13 cellular contexts compared by ENCODE assay signal in the genomic region with DNA sequence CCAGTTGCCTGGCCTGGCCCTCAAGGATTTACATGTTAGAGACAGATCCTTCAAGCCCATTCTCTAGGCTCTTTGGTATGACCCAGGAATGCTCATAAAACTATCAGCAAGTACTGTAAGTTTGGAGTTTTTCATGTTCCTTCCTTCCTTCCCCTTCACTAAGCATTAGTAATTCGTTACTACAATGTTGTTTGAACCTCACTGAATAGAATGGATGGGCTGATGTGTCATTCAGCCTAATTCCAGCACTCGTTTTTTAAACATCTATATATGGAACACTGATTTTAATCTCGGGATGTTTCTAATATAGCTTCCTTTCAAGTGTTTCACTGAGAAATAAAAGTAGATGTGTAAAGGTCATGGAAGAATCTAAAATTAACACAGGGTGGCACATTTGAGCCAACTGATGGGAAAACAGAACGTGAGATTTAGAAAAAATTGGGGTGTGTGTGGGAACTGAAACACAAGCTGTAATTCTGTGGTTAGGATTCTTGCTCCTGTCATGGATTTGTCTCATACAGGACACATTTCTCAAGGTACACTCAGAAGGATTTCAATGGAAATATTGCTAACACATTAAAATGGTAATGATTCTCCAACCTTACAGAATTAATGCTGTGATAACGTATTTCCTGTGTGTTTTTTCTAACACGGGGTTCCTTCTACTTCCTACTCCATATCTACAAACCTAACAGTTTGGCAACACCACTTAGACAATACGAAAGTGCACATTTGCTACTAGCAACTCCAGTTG.
DNase-seq lines count a peak whose midpoint lies in the region; TF ChIP-seq lines count a peak whose summit lies in the region.
"Had no signal": no experiment of that assay in that cellular context is flagged by ENCODE, and none has a peak within 500 bp of the region (broad histone marks: within the 10 kb centered on the region; RNA-seq: fewer than 3 reads in every experiment).

No MANE protein-coding gene starts in this region.

- H3K27me3 ChIP-seq in Loucy (ENCODE audit: insufficient read depth, low read length, poor library complexity, severe bottlenecking): no peaks in the 10 kb centered on the region
- no peaks in the 10 kb centered on the region for H3K27me3 ChIP-seq in skeletal muscle tissue (ENCODE audit: control insufficient read depth in 3 of 3, insufficient read depth in 3 of 3, low read length in 3 of 3)
- H3K27me3 ChIP-seq in vagina: no peaks in the 10 kb centered on the region

- no peak for TF ChIP-seq POLR2A in vagina (IDR thresholded peaks at IDR 0.05)

- no peak overlapping the region for H3K4me3 ChIP-seq in Loucy (ENCODE audit: low read length, poor library complexity, severe bottlenecking)
- no peak overlapping the region for H3K4me3 ChIP-seq in skeletal muscle tissue (ENCODE audit: low read length in 3 of 3)
- H3K4me3 ChIP-seq in vagina: no peak overlapping the region

- peaks cover 3% of the 10 kb centered on the region; the same call in 1 of the 2 replicates for H3K79me2 ChIP-seq in Loucy (ENCODE audit: insufficient read depth, low read length)

- H3K27me3 Mint-ChIP-seq in glutamatergic neuron (ENCODE audit: unreplicated experiment): no peaks in the 10 kb centered on the region

- H3K36me3 Mint-ChIP-seq in glutamatergic neuron (ENCODE audit: unreplicated experiment): no peaks in the 10 kb centered on the region

- no peaks in the 10 kb centered on the region for H3K9me3 Mint-ChIP-seq in glutamatergic neuron (ENCODE audit: unreplicated experiment)

- no peaks in the 10 kb centered on the region for H3K4me1 Mint-ChIP-seq in glutamatergic neuron (ENCODE audit: low read depth, unreplicated experiment)

- intact Hi-C loops in vagina (cut with DNase I): no loop called here

- no peak overlapping the region for H3K4me3 Mint-ChIP-seq in glutamatergic neuron (ENCODE audit: unreplicated experiment)

- H3K27ac Mint-ChIP-seq in glutamatergic neuron (ENCODE audit: unreplicated experiment): no peak overlapping the region

- DNase-seq in SIG-M5 treated with dmso at 0.1 percent for 504 hours (lab: John Stamatoyannopoulos, UW; ENCODE audit: unreplicated experiment) (peak; percentile 64), SIG-M5 (lab: John Stamatoyannopoulos, UW) (no peak), dermis microvascular lymphatic vessel endothelial cell (ENCODE audit: low read depth in 2 of 2) (peak; percentile 54 to 93), NCI-H1930 (lab: John Stamatoyannopoulos, UW) (no peak), vagina (ENCODE audit: extremely low spot score in 2 of 2) (no peak), glutamatergic neuron (no peak)
- DNase-seq: activated CD4-positive, alpha-beta T cell treated with anti-CD3 and anti-CD28 coated beads for 1 hour; left cardiac atrium; NCI-H345; stimulated activated CD4-positive, alpha-beta T cell treated with anti-CD3 and anti-CD28 coated beads, Interleukin-2, amount 100 ng/mL, for 48 hours had no signal

- H3K9me2 ChIP-seq in Loucy (replicated peaks; ENCODE audit: low read depth, low read length): no peaks in the 10 kb centered on the region

- no peaks in the 10 kb centered on the region for H4K20me1 ChIP-seq in Loucy (ENCODE audit: insufficient read depth, low read length, poor library complexity, severe bottlenecking)

- no peak overlapping the region for H3K4me2 ChIP-seq in Loucy (ENCODE audit: low read depth, low read length, poor library complexity, severe bottlenecking)

- peaks cover 89% of the 10 kb centered on the region for H3K36me3 ChIP-seq in Loucy (ENCODE audit: insufficient read depth, low read length)
- H3K36me3 ChIP-seq in skeletal muscle tissue (ENCODE audit: control insufficient read depth in 3 of 3, insufficient read depth in 3 of 3, low read length in 3 of 3): peaks cover 0 to 3% (median 0%) of the 10 kb centered on the region in 3 donors
- H3K36me3 ChIP-seq in vagina: no peaks in the 10 kb centered on the region

- H3F3A ChIP-seq in Loucy (ENCODE audit: low read depth): no peaks in the 10 kb centered on the region

- H3K4me1 ChIP-seq in Loucy (ENCODE audit: insufficient read depth, low read length, poor library complexity, severe bottlenecking) (peaks cover 7% of the 10 kb centered on the region), skeletal muscle tissue (ENCODE audit: control insufficient read depth in 3 of 3, insufficient read depth in 3 of 3, low read length in 3 of 3) (peaks cover 0 to 3% (median 0%) of the 10 kb centered on the region in 3 donors), vagina (peaks cover 12% of the 10 kb centered on the region)

- H3K27ac ChIP-seq in skeletal muscle tissue (ENCODE audit: low read depth, low read length) (peak overlapping the region; percentile 0), vagina (no peak overlapping the region)
- H3K27ac ChIP-seq: 22Rv1 had no signal

- H3K9me3 ChIP-seq in Loucy (ENCODE audit: insufficient read depth, low read depth, low read length) (no peaks in the 10 kb centered on the region), skeletal muscle tissue (ENCODE audit: control insufficient read depth in 3 of 3, low read length in 3 of 3) (no peaks in the 10 kb centered on the region), vagina (no peaks in the 10 kb centered on the region)

- no peak overlapping the region for H2AFZ ChIP-seq in Loucy (ENCODE audit: low read length)

- H3K9ac ChIP-seq in Loucy (ENCODE audit: low read depth, low read length, poor library complexity, severe bottlenecking) (no peak overlapping the region), skeletal muscle tissue (ENCODE audit: low read depth in 1 of 3, low read length in 3 of 3) (no peak overlapping the region)

- TF ChIP-seq CTCF in Loucy (conservative IDR thresholded peaks at IDR 0.05; ENCODE audit: low read length) (peak; percentile 42; the same call in 1 of the 2 replicates), vagina (IDR thresholded peaks at IDR 0.05) (no peak), glutamatergic neuron (IDR thresholded peaks at IDR 0.05; ENCODE audit: partially characterized antibody, unreplicated experiment) (no peak)

Comparison
In these comparisons a context has a peak if more than half of its experiments do, and no peak if none do; other contexts are left out.
1. DNase-seq: peak in SIG-M5 treated with dmso at 0.1 percent for 504 hours (single experiment) and dermis microvascular lymphatic vessel endothelial cell (2 of 2); none in SIG-M5 (single experiment), NCI-H1930 (0 of 2), vagina (0 of 2) and glutamatergic neuron (single experiment).